ENCODE assay signal across 21 cellular contexts in genomic region chr11:105153392-105153791, GRCh38. TPM values are rescaled to one million over a fixed set of nuclear protein-coding genes. Genes with fewer than 3 reads are reported as not detected.
DNase-seq lines count a peak whose midpoint lies in the region; ATAC-seq and TF ChIP-seq lines count a peak whose summit lies in the region.
"Had no signal": no experiment of that assay in that cellular context is flagged by ENCODE, and none has a peak within 500 bp of the region (broad histone marks: within the 10 kb centered on the region; RNA-seq: fewer than 3 reads in every experiment).

No MANE protein-coding gene starts in this region.

- H3K4me1 ChIP-seq in GM23338 (ENCODE audit: insufficient read depth) (peaks cover 6% of the 10 kb centered on the region; the same call in 1 of the 2 replicates), PC-3 (ENCODE audit: insufficient read depth, low read length) (peaks cover 22% of the 10 kb centered on the region), osteoblast (ENCODE audit: insufficient read depth, low read length) (no peaks in the 10 kb centered on the region), right cardiac atrium (ENCODE audit: control insufficient read depth, insufficient read depth, low read length) (peaks cover 5% of the 10 kb centered on the region)
- H3K4me1 ChIP-seq: BE2C had no signal

- peaks cover 10% of the 10 kb centered on the region for H3K4me1 Mint-ChIP-seq in GM23338
- H3K4me1 Mint-ChIP-seq: CD4-positive, CD25-positive, alpha-beta regulatory T cell had no signal

- H3K27ac Mint-ChIP-seq in GM23338 = peak overlapping the region; percentile 56; the same call in 1 of the 2 replicates
- H3K27ac Mint-ChIP-seq: CD4-positive, CD25-positive, alpha-beta regulatory T cell; CD8-positive, alpha-beta memory T cell had no signal

- no peaks in the 10 kb centered on the region for H3K27me3 ChIP-seq in GM23338 (ENCODE audit: insufficient read depth)
- H3K27me3 ChIP-seq in PC-3 (ENCODE audit: low read length) = no peaks in the 10 kb centered on the region
- H3K27me3 ChIP-seq in osteoblast (ENCODE audit: insufficient read depth, low read length) = no peaks in the 10 kb centered on the region
- H3K27me3 ChIP-seq in right cardiac atrium (ENCODE audit: control insufficient read depth, insufficient read depth) = no peaks in the 10 kb centered on the region
- H3K27me3 ChIP-seq: BE2C had no signal

- no peak overlapping the region for H3K9ac ChIP-seq in PC-3 (ENCODE audit: low read length)

- no peaks in the 10 kb centered on the region for H3K36me3 Mint-ChIP-seq in GM23338 (ENCODE audit: low read depth)
- H3K36me3 Mint-ChIP-seq: CD4-positive, CD25-positive, alpha-beta regulatory T cell; CD8-positive, alpha-beta memory T cell had no signal

- 0 out of 2 replicates have a peak, but pooled peaks cover 9% of the 10 kb centered on the region for H3K9me2 ChIP-seq in GM23338 (ENCODE audit: insufficient read depth)
- no peaks in the 10 kb centered on the region for H3K9me2 ChIP-seq in PC-3 (replicated peaks; ENCODE audit: low read length)

- H3K9me3 ChIP-seq in PC-3 (ENCODE audit: low read length) (no peaks in the 10 kb centered on the region), osteoblast (ENCODE audit: low read depth, low read length) (no peaks in the 10 kb centered on the region), right cardiac atrium (ENCODE audit: control insufficient read depth, low read length) (no peaks in the 10 kb centered on the region)
- H3K9me3 ChIP-seq: BE2C had no signal

- H3K9me3 Mint-ChIP-seq in GM23338 = no peaks in the 10 kb centered on the region
- H3K9me3 Mint-ChIP-seq: CD8-positive, alpha-beta memory T cell; HFFc6 had no signal

- H3K4me3 ChIP-seq in GM23338 (no peak overlapping the region), PC-3 (ENCODE audit: low read length) (no peak overlapping the region), osteoblast (ENCODE audit: insufficient read depth, low read length) (no peak overlapping the region), right cardiac atrium (ENCODE audit: low read length) (no peak overlapping the region)

- no peak overlapping the region for H3K4me3 Mint-ChIP-seq in GM23338
- H3K4me3 Mint-ChIP-seq: CD4-positive, CD25-positive, alpha-beta regulatory T cell; CD8-positive, alpha-beta memory T cell; HFFc6 had no signal

- H3K4me2 ChIP-seq in GM23338 (no peak overlapping the region), PC-3 (ENCODE audit: low read length) (0 out of 2 replicates have a peak overlapping the region, but pooled peaks have one; percentile 78), osteoblast (ENCODE audit: insufficient read depth, low read length) (no peak overlapping the region)

- no peaks in the 10 kb centered on the region for H4K20me1 ChIP-seq in GM23338 (replicated peaks; ENCODE audit: insufficient read depth)
- H4K20me1 ChIP-seq in PC-3 (ENCODE audit: low read length) = no peaks in the 10 kb centered on the region
- H4K20me1 ChIP-seq in osteoblast (ENCODE audit: insufficient read depth, low read length) = no peaks in the 10 kb centered on the region

- POLR2A ChIA-PET in PC-3 (lab: Charles Lee; ENCODE audit: unreplicated experiment) = no interaction called here

- H3K27me3 Mint-ChIP-seq in GM23338 (ENCODE audit: insufficient read depth, low read depth, poor library complexity) = no peaks in the 10 kb centered on the region
- H3K27me3 Mint-ChIP-seq: CD4-positive, CD25-positive, alpha-beta regulatory T cell had no signal

- ATAC-seq in GM23338 = no peak
- ATAC-seq in PC-3 = no peak
- no peak for ATAC-seq in right cardiac atrium
- ATAC-seq: HCT116 had no signal

- no peak for TF ChIP-seq CTCF in GM23338 (conservative IDR thresholded peaks at IDR 0.05; ENCODE audit: low read depth in 2 of 2)
- no peak for TF ChIP-seq CTCF in PC-3 (conservative IDR thresholded peaks at IDR 0.05; ENCODE audit: low read depth, low read length)
- TF ChIP-seq CTCF in osteoblast (IDR thresholded peaks at IDR 0.05; ENCODE audit: extremely low read depth, low read depth, low read length) = no peak

- CTCF ChIA-PET in PC-3 (lab: Charles Lee) = no interaction called here

- BruUV-seq in PC-3 (replicated peaks; lab: Mats Ljungman, UMichigan) = no TSS peak

- DNase-seq in GM23338 (ENCODE audit: low spot score) (no peak), PC-3 (no peak), brain pericyte (ENCODE audit: low read depth, low spot score) (peak; percentile 13), osteoblast (ENCODE audit: insufficient read length, low spot score, missing footprints) (peak; percentile 13), NCI-H1417 (lab: John Stamatoyannopoulos, UW) (no peak), right cardiac atrium (no peak)
- no peak for DNase-seq in stimulated activated CD4-positive, alpha-beta T cell treated with anti-CD3 and anti-CD28 coated beads, Interleukin-4, amount 100 ng/mL, for 1 hour
- DNase-seq: ACHN; BE2C; C1 segment of cervical spinal cord; CD4-positive, CD25-positive, alpha-beta regulatory T cell; CD8-positive, alpha-beta memory T cell; COR-L47; DMS 273 treated with DMSO at 0.1 percent for 48 hours; DMS53; DND-41; GOT3; H7; HFFc6 had no signal

- 91% methylated on average over 11 of the region's 11 CpGs for WGBS in right cardiac atrium

- H3K27ac ChIP-seq in GM23338 (ENCODE audit: low read depth) (no peak overlapping the region), PC-3 (ENCODE audit: low read length) (peak overlapping the region; percentile 88; the same call in 1 of the 2 replicates), osteoblast (ENCODE audit: low read depth, low read length) (no peak overlapping the region), right cardiac atrium (ENCODE audit: low read length) (no peak overlapping the region)

- no peaks in the 10 kb centered on the region for H3F3A ChIP-seq in GM23338 (replicated peaks; ENCODE audit: low read depth)
- peaks cover 13% of the 10 kb centered on the region for H3F3A ChIP-seq in PC-3 (ENCODE audit: low read length, unreplicated experiment)

- H3K79me2 ChIP-seq in GM23338 (replicated peaks; ENCODE audit: insufficient read depth) = no peaks in the 10 kb centered on the region
- no peaks in the 10 kb centered on the region for H3K79me2 ChIP-seq in PC-3 (ENCODE audit: low read length)
- H3K79me2 ChIP-seq in osteoblast (ENCODE audit: insufficient read depth, low read length) = no peaks in the 10 kb centered on the region

- no peak overlapping the region for H2AFZ ChIP-seq in GM23338
- no peak overlapping the region for H2AFZ ChIP-seq in PC-3 (ENCODE audit: low read length)
- no peak overlapping the region for H2AFZ ChIP-seq in osteoblast (ENCODE audit: low read length)

- H3K36me3 ChIP-seq in GM23338 (ENCODE audit: insufficient read depth) (no peaks in the 10 kb centered on the region), PC-3 (ENCODE audit: low read depth, low read length) (no peaks in the 10 kb centered on the region), osteoblast (ENCODE audit: insufficient read depth, low read length) (no peaks in the 10 kb centered on the region)
- H3K36me3 ChIP-seq: BE2C had no signal

- intact Hi-C loops in PC-3 (cut with micrococcal nuclease) (loop anchor here (2.0 kb wide), 2 partner anchors 49 to 107 kb away; no protein-coding TSS in a partner anchor), right cardiac atrium (cut with DNase I) (no loop called here)

RNA-seq across cellular contexts. Expression of gene CARD18, which starts 13.8 kb away (rescaled TPM):
- not detected in 2 replicates for total RNA-seq in GM23338 (2014; rRNA removed; shearing (Covaris generic))
- polyA plus RNA-seq in GM23338 (2016; fragmentation: Nextera tagmentation; extraction: Ambion mirVana) (not detected in 2 replicates), right cardiac atrium (not detected)
- total RNA-seq in PC-3 (2014; rRNA removed) (not detected in 2 replicates), osteoblast (not detected in 2 replicates), right cardiac atrium (not detected)
- total RNA-seq: A172; CD4-positive, CD25-positive, alpha-beta regulatory T cell; CD8-positive, alpha-beta memory T cell; H7; HFFc6 had no signal
- polyA plus RNA-seq: CD4-positive, CD25-positive, alpha-beta regulatory T cell; CD8-positive, alpha-beta memory T cell had no signal

Comparison
In these comparisons a context has a peak if more than half of its experiments do, and no peak if none do; other contexts are left out.
1. DNase-seq: peak in brain pericyte (single experiment) and osteoblast (single experiment); none in GM23338 (single experiment), PC-3 (single experiment), NCI-H1417 (0 of 3), stimulated activated CD4-positive, alpha-beta T cell treated with anti-CD3 and anti-CD28 coated beads, Interleukin-4, amount 100 ng/mL, for 1 hour (single experiment) and right cardiac atrium (0 of 3).